In the genomic region with DNA sequence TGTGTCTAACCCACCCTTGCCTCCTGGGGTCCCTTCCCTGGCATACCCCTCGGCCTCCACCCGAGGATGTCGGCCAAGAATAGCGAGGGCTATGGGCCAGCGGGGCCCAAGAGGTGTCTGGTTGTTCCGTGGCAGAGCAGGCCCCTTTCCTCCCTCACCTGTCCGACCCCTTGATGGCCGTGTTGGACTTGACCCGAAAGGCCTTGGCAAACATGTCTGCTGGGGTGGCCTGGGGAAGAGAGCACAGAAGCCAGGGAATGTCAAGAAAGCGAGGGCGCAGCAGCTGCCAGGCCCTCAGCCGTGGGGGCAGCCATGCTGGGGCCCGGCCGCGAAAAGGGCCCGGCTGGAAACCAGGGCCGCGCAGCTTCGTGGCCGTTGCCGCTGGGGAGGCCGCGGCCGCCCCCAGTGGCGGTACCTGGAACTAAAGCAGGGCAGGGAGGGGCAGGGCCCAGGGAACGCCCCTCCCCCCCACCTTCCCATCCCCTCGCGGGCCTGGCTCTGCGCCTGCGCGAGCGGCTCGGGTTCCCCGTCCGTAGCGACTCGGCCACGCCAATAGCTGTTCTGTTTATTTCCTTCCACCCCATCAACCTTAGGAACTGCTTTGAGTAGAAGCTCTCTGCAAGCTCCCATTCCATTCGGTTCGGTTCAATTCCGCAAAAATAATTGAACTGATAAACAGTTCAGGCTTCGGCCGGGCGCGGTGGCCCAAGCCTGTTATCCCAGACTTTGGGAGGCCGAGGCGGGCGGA, we compare ENCODE assay signal across 8 cellular contexts. TPM values are rescaled to one million over a fixed set of nuclear protein-coding genes. Genes with fewer than 3 reads are reported as not detected.
A peak's percentile ranks its signal among the peaks of the same experiment; 100 is the strongest.
DNase-seq lines count a peak whose midpoint lies in the region; ATAC-seq and TF ChIP-seq lines count a peak whose summit lies in the region.

A gene with protein sequence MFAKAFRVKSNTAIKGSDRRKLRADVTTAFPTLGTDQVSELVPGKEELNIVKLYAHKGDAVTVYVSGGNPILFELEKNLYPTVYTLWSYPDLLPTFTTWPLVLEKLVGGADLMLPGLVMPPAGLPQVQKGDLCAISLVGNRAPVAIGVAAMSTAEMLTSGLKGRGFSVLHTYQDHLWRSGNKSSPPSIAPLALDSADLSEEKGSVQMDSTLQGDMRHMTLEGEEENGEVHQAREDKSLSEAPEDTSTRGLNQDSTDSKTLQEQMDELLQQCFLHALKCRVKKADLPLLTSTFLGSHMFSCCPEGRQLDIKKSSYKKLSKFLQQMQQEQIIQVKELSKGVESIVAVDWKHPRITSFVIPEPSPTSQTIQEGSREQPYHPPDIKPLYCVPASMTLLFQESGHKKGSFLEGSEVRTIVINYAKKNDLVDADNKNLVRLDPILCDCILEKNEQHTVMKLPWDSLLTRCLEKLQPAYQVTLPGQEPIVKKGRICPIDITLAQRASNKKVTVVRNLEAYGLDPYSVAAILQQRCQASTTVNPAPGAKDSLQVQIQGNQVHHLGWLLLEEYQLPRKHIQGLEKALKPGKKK (minus strand): TSS at position 337 of the 748 bp plus-strand sequence. CDS start 123 bp downstream, at position 214.

- H3K9me3 Mint-ChIP-seq in activated naive CD4-positive, alpha-beta T cell treated with anti-CD3 and anti-CD28 coated beads, Interleukin-2, amount 50 U/mL, for 72 hours, result no peaks in the 10 kb centered on the region

- DNase-seq in NCI-H1105 treated with DMSO at 0.1 percent for 48 hours (lab: John Stamatoyannopoulos, UW) (peak; percentile 91), SKM-1 treated with dmso at 0.1 percent for 144 hours (lab: John Stamatoyannopoulos, UW; ENCODE audit: unreplicated experiment) (peak; percentile 94), glomerular endothelial cell (ENCODE audit: extremely low read depth, low read depth, low spot score) (no peak), osteoblast (ENCODE audit: insufficient read length, low spot score, missing footprints) (peak; percentile 99), testis (peak; percentile 95)
- peak; percentile 95 to 98 for DNase-seq in activated naive CD4-positive, alpha-beta T cell treated with anti-CD3 and anti-CD28 coated beads, Interleukin-2, amount 50 U/mL, for 72 hours (ENCODE audit: low spot score in 2 of 2)

- H3K27ac ChIP-seq in osteoblast (ENCODE audit: low read depth, low read length) (peak within 1 kb of the TSS; percentile 89), testis (peak within 1 kb of the TSS; percentile 87 to 89)

- TF ChIP-seq CTCF in osteoblast (IDR thresholded peaks at IDR 0.05; ENCODE audit: extremely low read depth, low read depth, low read length), result peak; percentile 78
- peak; percentile 93 to 99 (median 96) for TF ChIP-seq CTCF in testis (IDR thresholded peaks at IDR 0.05)

- ATAC-seq in HG02623 (IDR thresholded peaks at IDR 0.05; ENCODE audit: unreplicated experiment), result peak; percentile 85
- peak; percentile 80 to 89 for ATAC-seq in activated naive CD4-positive, alpha-beta T cell treated with anti-CD3 and anti-CD28 coated beads, Interleukin-2, amount 50 U/mL, for 72 hours

- peaks cover 15% of the 10 kb centered on the region for H3K79me2 ChIP-seq in osteoblast (ENCODE audit: insufficient read depth, low read length)

- WGBS in testis, 2 donors, result 5 to 16% methylated on average over 13 to 47 of the region's 48 CpGs

- peak within 1 kb of the TSS; percentile 93 for H2AFZ ChIP-seq in osteoblast (ENCODE audit: low read length)

- intact Hi-C loops in testis (cut with DNase I; ENCODE audit: low total_unique reads), result no loop called here

- TF ChIP-seq POLR2A in GM10847 (IDR thresholded peaks at IDR 0.05; ENCODE audit: extremely low read depth, insufficient read length) (peak; percentile 92), testis (IDR thresholded peaks at IDR 0.05) (no peak)

- H3K4me1 ChIP-seq in osteoblast (ENCODE audit: insufficient read depth, low read length), result peaks cover 10% of the 10 kb centered on the region
- H3K4me1 ChIP-seq in testis, result no peaks in the 10 kb centered on the region

- no peaks in the 10 kb centered on the region for H4K20me1 ChIP-seq in osteoblast (ENCODE audit: insufficient read depth, low read length)

- H3K27me3 ChIP-seq in osteoblast (ENCODE audit: insufficient read depth, low read length), result peaks cover 13% of the 10 kb centered on the region
- no peaks in the 10 kb centered on the region for H3K27me3 ChIP-seq in testis

- peak within 1 kb of the TSS; percentile 92 for H3K4me2 ChIP-seq in osteoblast (ENCODE audit: insufficient read depth, low read length)

- H3K36me3 ChIP-seq in osteoblast (ENCODE audit: insufficient read depth, low read length) (peaks cover 11% of the 10 kb centered on the region), testis (ENCODE audit: low read depth, missing control alignments) (no peaks in the 10 kb centered on the region)

- peaks cover 19 to 31% of the 10 kb centered on the region in 2 donors for H3K36me3 Mint-ChIP-seq in activated naive CD4-positive, alpha-beta T cell treated with anti-CD3 and anti-CD28 coated beads, Interleukin-2, amount 50 U/mL, for 72 hours

- H3K9me3 ChIP-seq in osteoblast (ENCODE audit: low read depth, low read length), result no peaks in the 10 kb centered on the region
- H3K9me3 ChIP-seq in testis, result no peaks in the 10 kb centered on the region

- H3K4me3 ChIP-seq in osteoblast (ENCODE audit: insufficient read depth, low read length) (peak within 1 kb of the TSS; percentile 83), testis (peak within 1 kb of the TSS; percentile 74 to 81)

- peak within 1 kb of the TSS; percentile 99 to 100 for H3K27ac Mint-ChIP-seq in activated naive CD4-positive, alpha-beta T cell treated with anti-CD3 and anti-CD28 coated beads, Interleukin-2, amount 50 U/mL, for 72 hours

RNA-seq across cellular contexts. Expression of the gene that starts here (rescaled TPM):
- total RNA-seq in activated naive CD4-positive, alpha-beta T cell treated with anti-CD3 and anti-CD28 coated beads, Interleukin-2, amount 50 U/mL, for 72 hours, result 100 to 1,000 TPM in 1 of 2 donors, 10 to 100 TPM in 1; 87.1 to 111 TPM
- total RNA-seq in glomerular endothelial cell, result 39.8 and 44.9 TPM in 2 replicates
- total RNA-seq in osteoblast, result 52.8 and 53.6 TPM in 2 replicates
- total RNA-seq in testis, result 10 to 100 TPM; 54.8 to 59.4 TPM
- 65.3 TPM for polyA plus RNA-seq in testis (ENCODE audit: insufficient read depth, low read depth, low replicate concordance)
